18 cellular contexts compared by ENCODE assay signal in genomic region chr7:46651561-46652088, GRCh38.
DNase-seq lines count a peak whose midpoint lies in the region; ATAC-seq, FAIRE-seq and TF ChIP-seq lines count a peak whose summit lies in the region.
"Had no signal": no experiment of that assay in that cellular context is flagged by ENCODE, and none has a peak within 500 bp of the region (broad histone marks: within the 10 kb centered on the region; RNA-seq: fewer than 3 reads in every experiment).

No MANE protein-coding gene starts in this region.

- H2BK120ac ChIP-seq in trophoblast cell (ENCODE audit: insufficient read depth, low read length, poor library complexity): no peak overlapping the region

- H3K27ac ChIP-seq in foreskin keratinocyte (peak overlapping the region; percentile 99), trophoblast cell (ENCODE audit: low read depth, low read length) (no peak overlapping the region), substantia nigra (ENCODE audit: low read depth, low read length, poor library complexity, severe bottlenecking) (no peak overlapping the region), spleen (no peak overlapping the region)
- H3K27ac ChIP-seq: adrenal gland, thoracic aorta, WERI-Rb-1 had no signal

- H2AFZ ChIP-seq in trophoblast cell (ENCODE audit: insufficient read depth, low read length, poor library complexity): no peak overlapping the region

- H2AK5ac ChIP-seq in trophoblast cell (ENCODE audit: low read length): no peak overlapping the region

- H3K27me3 ChIP-seq in foreskin keratinocyte: no peaks in the 10 kb centered on the region
- H3K27me3 ChIP-seq in trophoblast cell (ENCODE audit: insufficient read depth, low read length): no peaks in the 10 kb centered on the region
- no peaks in the 10 kb centered on the region for H3K27me3 ChIP-seq in spleen (replicated peaks in 1 of 7)
- H3K27me3 ChIP-seq: adrenal gland had no signal

- DNase-seq in RCC 7860 (ENCODE audit: low spot score) (peak; percentile 44), foreskin keratinocyte (peak; percentile 99 to 100), trophoblast cell (peak; percentile 57 to 74), GM12891 (ENCODE audit: insufficient read length, low spot score) (no peak), substantia nigra (lab: John Stamatoyannopoulos, UW) (no peak), spleen (no peak), NOMO-1 (lab: John Stamatoyannopoulos, UW; ENCODE audit: unreplicated experiment in 2 of 2) (no peak)
- DNase-seq: adrenal gland; IMR-90; mesendoderm; MV-4-11; NCI-H2029 treated with DMSO at 0.1 percent for 48 hours; nucleus accumbens; stimulated activated CD4-positive, alpha-beta T cell treated with anti-CD3 and anti-CD28 coated beads, Interleukin-4, amount 100 ng/mL, for 4 hours; T-helper 1 cell; WERI-Rb-1 had no signal

- WGBS in trophoblast cell (ENCODE audit: extremely low coverage, insufficient coverage, insufficient read length): no CpG with 5 or more reads among the region's 8 CpGs
- 82 to 89% (median 85%) methylated on average over 8 of the region's 8 CpGs for WGBS in spleen, 5 donors

- H3K4me2 ChIP-seq in trophoblast cell (ENCODE audit: low read length): no peak overlapping the region

- H4K8ac ChIP-seq in trophoblast cell (ENCODE audit: low read depth, low read length): no peak overlapping the region

- no peak overlapping the region for H3K9ac ChIP-seq in trophoblast cell (ENCODE audit: low read length)

- peak overlapping the region; percentile 37 for H2BK12ac ChIP-seq in trophoblast cell (ENCODE audit: low read length)

- TF ChIP-seq POLR2A in GM12891 (IDR thresholded peaks at IDR 0.05; ENCODE audit: low read depth, low read length) (no peak), spleen (IDR thresholded peaks at IDR 0.05) (no peak)

- no peak overlapping the region for H3K14ac ChIP-seq in trophoblast cell (ENCODE audit: low read length)

- TF ChIP-seq CTCF in foreskin keratinocyte (conservative IDR thresholded peaks at IDR 0.05) (peak; percentile 55), spleen (IDR thresholded peaks at IDR 0.05 in 8 of 11, conservative IDR thresholded peaks at IDR 0.05 in 3 of 11) (no peak)

- no peaks in the 10 kb centered on the region for H3K79me1 ChIP-seq in trophoblast cell (ENCODE audit: low read length)

- no peak overlapping the region for H3K23ac ChIP-seq in trophoblast cell (ENCODE audit: low read length)

- no peak overlapping the region for H3K18ac ChIP-seq in trophoblast cell (ENCODE audit: low read length)

- H4K91ac ChIP-seq in trophoblast cell (ENCODE audit: low read depth, low read length): no peak overlapping the region

- H3K79me2 ChIP-seq in trophoblast cell (ENCODE audit: control insufficient read depth, insufficient read depth, low read length, poor library complexity): no peaks in the 10 kb centered on the region

- peak; percentile 39 for FAIRE-seq in RCC 7860 (lab: Jason Lieb, UNC)
- FAIRE-seq in GM12891 (lab: Jason Lieb, UNC): no peak

- intact Hi-C loops in spleen (cut with DNase I; ENCODE audit: low total_unique reads): no loop called here

- no peak overlapping the region for H3K4ac ChIP-seq in trophoblast cell (ENCODE audit: low read depth, low read length)

- peaks cover 32% of the 10 kb centered on the region for H3K4me1 ChIP-seq in foreskin keratinocyte
- peaks cover 4 to 7% of the 10 kb centered on the region in 2 experiments for H3K4me1 ChIP-seq in trophoblast cell (ENCODE audit: control insufficient read depth in 1 of 2, insufficient read depth in 2 of 2, low read length in 2 of 2)
- no peaks in the 10 kb centered on the region for H3K4me1 ChIP-seq in spleen
- H3K4me1 ChIP-seq: adrenal gland had no signal

- ATAC-seq in GM19463 (IDR thresholded peaks at IDR 0.05; ENCODE audit: unreplicated experiment): peak; percentile 51
- ATAC-seq in foreskin keratinocyte: peak; percentile 84

- H4K12ac ChIP-seq in trophoblast cell (ENCODE audit: low read depth, low read length): no peak overlapping the region

- no peak overlapping the region for H3K4me3 ChIP-seq in trophoblast cell (ENCODE audit: low read depth, low read length)
- H3K4me3 ChIP-seq in spleen: no peak overlapping the region
- H3K4me3 ChIP-seq: adrenal gland, thoracic aorta had no signal

- no peak overlapping the region for H2BK5ac ChIP-seq in trophoblast cell (ENCODE audit: low read depth, low read length, poor library complexity)

- no peaks in the 10 kb centered on the region for H3K36me3 ChIP-seq in trophoblast cell (ENCODE audit: control insufficient read depth in 1 of 2, insufficient read depth in 2 of 2, low read length in 2 of 2)
- H3K36me3 ChIP-seq in spleen: no peaks in the 10 kb centered on the region
- H3K36me3 ChIP-seq: adrenal gland, thoracic aorta, WERI-Rb-1 had no signal

- H3K9me3 ChIP-seq in trophoblast cell (ENCODE audit: insufficient read depth, low read depth, low read length): peaks cover 6% of the 10 kb centered on the region
- peaks cover 0 to 31% (median 6%) of the 10 kb centered on the region in 8 donors for H3K9me3 ChIP-seq in spleen
- H3K9me3 ChIP-seq: adrenal gland, thoracic aorta had no signal

TF ChIP-seq in GM12891, 5 proteins besides CTCF, POLR2A, EP300 and RAD21:
- TF ChIP-seq PAX5 (IDR thresholded peaks at IDR 0.05; ENCODE audit: insufficient read depth, low read length, severe bottlenecking) (no peak), POLR2AphosphoS5 (IDR thresholded peaks at IDR 0.05; ENCODE audit: low read depth, low read length) (no peak), TAF1 (IDR thresholded peaks at IDR 0.05; ENCODE audit: low read depth, low read length) (no peak)

Comparison
In these comparisons a context has a peak if more than half of its experiments do, and no peak if none do; other contexts are left out.
1. DNase-seq: peak in RCC 7860 (single experiment), foreskin keratinocyte (2 of 2) and trophoblast cell (2 of 2); none in GM12891 (single experiment), substantia nigra (0 of 49), spleen (single experiment) and NOMO-1 (0 of 2).